Comparison of ENCODE assay signal across 11 cellular contexts in the genomic region with DNA sequence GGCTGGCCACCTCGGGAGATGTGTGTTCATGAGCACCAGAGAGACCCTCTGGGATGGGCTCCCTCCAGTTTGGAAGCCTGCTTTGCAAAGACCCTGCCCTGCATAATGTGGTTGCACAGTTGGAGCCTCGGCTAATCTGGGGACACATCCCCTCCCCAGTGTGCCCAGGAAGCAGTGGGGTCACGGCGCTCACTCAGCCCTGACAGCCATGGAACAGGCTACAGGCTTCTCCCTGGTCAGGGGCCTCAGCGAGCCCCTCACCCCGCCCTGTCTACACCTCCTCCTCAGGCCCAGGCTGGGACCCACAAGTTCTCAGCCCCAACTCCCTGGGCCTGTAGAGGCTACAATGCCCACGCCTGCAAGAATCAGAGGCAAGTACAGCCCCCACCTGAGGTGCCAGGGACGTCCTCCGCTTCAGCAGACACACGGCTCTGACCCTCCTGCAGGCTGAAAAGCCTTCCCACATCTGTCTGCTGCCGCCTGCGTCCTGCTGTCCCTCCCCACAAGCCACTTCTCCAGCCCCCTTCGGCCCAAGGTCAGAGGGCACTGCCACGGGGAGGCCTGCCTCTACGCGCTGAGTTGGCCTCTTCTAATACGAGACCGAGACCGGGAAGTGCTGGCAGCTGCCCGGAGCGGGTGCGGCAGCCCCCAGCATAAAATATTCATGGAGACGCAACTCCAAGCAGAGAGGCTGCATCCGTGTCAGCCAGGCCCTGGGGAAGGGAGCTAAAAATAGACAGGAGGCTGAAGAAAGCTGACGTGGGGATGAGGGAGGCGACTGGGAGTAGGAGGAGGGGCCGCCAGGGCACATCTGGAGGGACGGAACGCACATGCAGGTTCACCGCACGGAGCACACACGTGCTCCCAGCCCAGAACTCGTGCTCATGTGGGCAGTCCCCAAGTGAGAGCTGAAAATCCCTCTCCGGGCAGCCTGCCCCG. TPM values are rescaled to one million over a fixed set of nuclear protein-coding genes. Genes with fewer than 3 reads are reported as not detected.
A peak's percentile ranks its signal among the peaks of the same experiment; 100 is the strongest.
DNase-seq lines count a peak whose midpoint lies in the region; ATAC-seq and TF ChIP-seq lines count a peak whose summit lies in the region.
"Had no signal": no experiment of that assay in that cellular context is flagged by ENCODE, and none has a peak within 500 bp of the region (broad histone marks: within the 10 kb centered on the region; RNA-seq: fewer than 3 reads in every experiment).

No MANE protein-coding gene starts in this region.

- H3K4me3 ChIP-seq in lung = no peak overlapping the region

- H3K36me3 ChIP-seq in lung (ENCODE audit: control insufficient read depth in 2 of 2, insufficient read depth in 2 of 2, low read length in 2 of 2) = peaks cover 0 to 2% of the 10 kb centered on the region in 2 donors

- peak; percentile 61 for DNase-seq in NCI-H1092 (lab: John Stamatoyannopoulos, UW)
- peak; percentile 74 for DNase-seq in dedifferentiated amniotic fluid mesenchymal stem cell (ENCODE audit: extremely low spot score)
- DNase-seq in lung (ENCODE audit: low spot score) = no peak
- peak in 12 of 49 donors; percentile 8 to 39 (median 24) for DNase-seq in substantia nigra (lab: John Stamatoyannopoulos, UW)
- no peak for DNase-seq in cerebellar nuclear complex (lab: John Stamatoyannopoulos, UW)
- no peak for DNase-seq in G401 (ENCODE audit: low spot score)
- no peak for DNase-seq in HPDE6-E6E7 (ENCODE audit: extremely low spot score)
- no peak for DNase-seq in NK-92 (lab: John Stamatoyannopoulos, UW; ENCODE audit: unreplicated experiment)

- in situ Hi-C loops in G401 (cut with HindIII; ENCODE audit: low sequenced_read_pairs) = no loop called here

- ATAC-seq in lung (ENCODE audit: insufficient read depth, low FRiP score) = no peak

- H3K4me1 ChIP-seq in lung (ENCODE audit: control insufficient read depth in 2 of 2, insufficient read depth in 2 of 2, low read length in 2 of 2) = no peaks in the 10 kb centered on the region

- WGBS in lung, 2 donors = 74 to 81% methylated on average over 35 of the region's 35 CpGs

- TF ChIP-seq CTCF in lung (IDR thresholded peaks at IDR 0.05; ENCODE audit: control extremely low read depth, extremely low read depth) = no peak

- peak overlapping the region; percentile 38 to 68 for H3K27ac ChIP-seq in lung (ENCODE audit: low read depth in 1 of 2, low read length in 1 of 2)
- H3K27ac ChIP-seq in substantia nigra (ENCODE audit: low read depth, low read length, poor library complexity, severe bottlenecking) = peak overlapping the region; percentile 37
- H3K27ac ChIP-seq: HL-60 had no signal

- H3K27me3 ChIP-seq in lung (ENCODE audit: control insufficient read depth, insufficient read depth) = no peaks in the 10 kb centered on the region

- H3K9me3 ChIP-seq in lung (ENCODE audit: control insufficient read depth in 2 of 2, insufficient read depth in 1 of 2, low read length in 1 of 2) = peaks cover 0 to 2% of the 10 kb centered on the region in 2 donors

RNA-seq across cellular contexts. Expression of gene GPR153, which starts 15.2 kb away (rescaled TPM):
- 10 to 100 TPM in 1 of 2 donors, 1 to 10 TPM in 1; 8.0 to 17.0 TPM for total RNA-seq in lung
- polyA plus RNA-seq in lung = 1 to 10 TPM; 3.2 to 4.3 TPM
- total RNA-seq in G401 (2014; rRNA removed; shearing (Covaris generic)) = 3.3 and 4.5 TPM in 2 replicates

RNA-seq across cellular contexts. Expression of gene HES3, which starts 32.1 kb away (rescaled TPM):
- not detected for total RNA-seq in lung
- not detected for polyA plus RNA-seq in lung
- total RNA-seq in G401 (2014; rRNA removed; shearing (Covaris generic)) = not detected in 2 replicates
- total RNA-seq: pulmonary artery endothelial cell; T-helper 1 cell treated with Interleukin-12 subunit alpha and Interleukin-12 subunit beta and Interleukin-4 antibody, amounts not matched to agents 30 ng/mL and 1 ng/mL, for 36 hours had no signal

RNA-seq across cellular contexts. Expression of gene ICMT, which starts 40.3 kb away (rescaled TPM):
- total RNA-seq in lung = 10 to 100 TPM; 30.2 to 68.5 TPM
- 10 to 100 TPM; 17.4 to 33.6 TPM for polyA plus RNA-seq in lung
- 93.8 and 107 TPM in 2 replicates for total RNA-seq in G401 (2014; rRNA removed; shearing (Covaris generic))

Comparison
In these comparisons a context has a peak if more than half of its experiments do, and no peak if none do; other contexts are left out.
1. DNase-seq: peak in NCI-H1092 (single experiment) and dedifferentiated amniotic fluid mesenchymal stem cell (single experiment); none in lung (single experiment), cerebellar nuclear complex (0 of 2), G401 (single experiment), HPDE6-E6E7 (single experiment) and NK-92 (single experiment).